Comparison of ENCODE assay signal across 8 cellular contexts in the genomic region with DNA sequence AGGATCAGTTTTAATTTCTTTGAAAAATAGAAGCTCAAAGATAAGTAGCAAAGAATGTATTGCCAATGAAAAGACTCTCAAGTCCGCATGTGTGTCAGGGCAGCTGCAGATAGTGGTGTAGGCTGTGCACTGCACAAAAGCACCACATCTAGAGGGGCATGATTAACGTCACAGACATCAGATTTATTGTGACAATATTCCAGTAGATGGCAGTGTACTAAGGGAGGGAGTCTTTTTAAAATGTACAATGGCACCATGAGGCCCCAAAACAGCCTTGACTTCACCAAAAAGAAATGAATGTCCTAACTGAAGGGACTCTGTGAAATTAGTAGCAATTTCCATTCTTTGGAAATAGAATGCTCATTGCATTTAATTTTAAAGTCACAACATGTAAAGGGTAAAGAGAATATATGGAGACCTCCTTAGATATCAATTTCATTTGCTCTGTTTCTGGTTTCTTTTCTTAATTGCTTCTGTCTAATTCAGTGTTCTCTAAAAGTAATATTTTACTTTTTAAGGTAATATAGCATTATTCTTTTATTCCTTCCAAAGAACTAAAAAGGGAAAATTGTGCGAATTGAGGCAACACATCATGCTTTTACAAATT.
A peak's percentile ranks its signal among the peaks of the same experiment; 100 is the strongest.
DNase-seq lines count a peak whose midpoint lies in the region; ATAC-seq, FAIRE-seq and TF ChIP-seq lines count a peak whose summit lies in the region.

No MANE protein-coding gene starts in this region.

- TF ChIP-seq EP300 in H1 (IDR thresholded peaks at IDR 0.05; ENCODE audit: borderline replicate concordance in 1 of 2, low read depth in 2 of 2, low read length in 2 of 2): no peak

- FAIRE-seq in H1 (lab: Jason Lieb, UNC): no peak

- H3K56ac ChIP-seq in H1 (replicated peaks; ENCODE audit: insufficient read length, low read depth, low read length): no peak overlapping the region

- no peaks in the 10 kb centered on the region for H3K4me1 ChIP-seq in Panc1 (ENCODE audit: control insufficient read depth, insufficient read depth, low read length)
- peaks cover 0 to 15% (median 10%) of the 10 kb centered on the region in 4 experiments; a peak in 4 of 7 replicates for H3K4me1 ChIP-seq in H1 (replicated peaks in 1 of 4; ENCODE audit: control insufficient read depth in 3 of 4, insufficient read depth in 4 of 4, low read length in 3 of 4)

- TF ChIP-seq POLR2A in H1 (IDR thresholded peaks at IDR 0.05; ENCODE audit: control extremely low read depth in 1 of 2, low read depth in 2 of 2, low read length in 2 of 2): no peak

- no peak overlapping the region for H4K5ac ChIP-seq in H1 (ENCODE audit: insufficient read length, low read depth, low read length)

- H4K20me1 ChIP-seq in H1 (replicated peaks in 1 of 2; ENCODE audit: control insufficient read depth in 1 of 2, insufficient read depth in 2 of 2, low read length in 2 of 2): no peaks in the 10 kb centered on the region

- peak overlapping the region; percentile 86 for H2BK120ac ChIP-seq in H1 (replicated peaks; ENCODE audit: low read depth, low read length)

- H2BK20ac ChIP-seq in H1 (ENCODE audit: low read length): peak overlapping the region; percentile 90; the same call in 1 of the 2 replicates

- H3K36me3 ChIP-seq in Panc1 (ENCODE audit: control insufficient read depth, insufficient read depth, low read length) (no peaks in the 10 kb centered on the region), H1 (ENCODE audit: control insufficient read depth in 2 of 4, insufficient read depth in 4 of 4, low read length in 3 of 4) (peaks cover 0 to 23% (median 6%) of the 10 kb centered on the region in 4 experiments; a peak in 4 of 8 replicates)

- no peak overlapping the region for H3K4ac ChIP-seq in H1 (replicated peaks; ENCODE audit: insufficient read length, low read depth, low read length)

- no peak overlapping the region for H4K8ac ChIP-seq in H1 (ENCODE audit: extremely low read depth, insufficient read depth, low read length)

- in situ Hi-C loops in Panc1 (cut with HindIII; ENCODE audit: low pct_unique_long_range_greater_than_20kb, low sequenced_read_pairs): no loop called here

- BruUV-seq in Panc1 (replicated peaks; lab: Mats Ljungman, UMichigan): no TSS peak

- ATAC-seq in activated CD4-positive, alpha-beta T cell treated with anti-CD3 and anti-CD28 coated beads for 36 hours: peak; percentile 98
- ATAC-seq in GM19467 (IDR thresholded peaks at IDR 0.05; ENCODE audit: unreplicated experiment) (peak; percentile 87), HG03460 (IDR thresholded peaks at IDR 0.05; ENCODE audit: unreplicated experiment) (peak; percentile 76), Panc1 (peak; percentile 88), naive B cell (ENCODE audit: low read depth in 2 of 2) (peak; percentile 52 to 70)

- H2AK5ac ChIP-seq in H1 (ENCODE audit: low read depth, low read length): no peak overlapping the region

- intact Hi-C loops in activated CD4-positive, alpha-beta T cell treated with anti-CD3 and anti-CD28 coated beads for 36 hours (cut with DNase I, micrococcal nuclease): no loop called here
- intact Hi-C loops in Panc1 (cut with micrococcal nuclease; ENCODE audit: unreplicated experiment): no loop called here

- 83% methylated on average over 3 of the region's 3 CpGs; no CpG with 5 or more reads in 1 of the 2 experiments for WGBS in H1 (ENCODE audit: extremely low coverage in 1 of 2, insufficient coverage in 1 of 2, insufficient read length in 1 of 2, insufficient replicate concordance in 2 of 2, low coverage in 1 of 2, low lambda C conversion rate in 2 of 2, missing lambda C conversion rate in 1 of 2), 2 experiments

- no peak overlapping the region for H2AFZ ChIP-seq in H1 (ENCODE audit: low read length)

- H3K14ac ChIP-seq in H1 (ENCODE audit: insufficient read length): no peak overlapping the region

- no peak overlapping the region for H3K4me2 ChIP-seq in H1 (ENCODE audit: insufficient read depth in 1 of 2, low read depth in 2 of 2, low read length in 2 of 2)

- no peak overlapping the region for H3K4me3 Mint-ChIP-seq in activated CD4-positive, alpha-beta T cell treated with anti-CD3 and anti-CD28 coated beads for 36 hours
- H3K4me3 Mint-ChIP-seq in naive B cell: no peak overlapping the region

- peak; percentile 63 for TF ChIP-seq CTCF in Panc1 (IDR thresholded peaks at IDR 0.05)
- TF ChIP-seq CTCF in H1 (IDR thresholded peaks at IDR 0.05; ENCODE audit: control extremely low read depth in 1 of 3, insufficient read depth in 1 of 3, low read depth in 1 of 3, low read length in 3 of 3): peak in 2 of 3 experiments; percentile 10 to 24; a peak in 2 of 4 replicates

- H2BK15ac ChIP-seq in H1 (ENCODE audit: low read length): no peak overlapping the region

- peaks cover 52% of the 10 kb centered on the region for H3K36me3 Mint-ChIP-seq in activated CD4-positive, alpha-beta T cell treated with anti-CD3 and anti-CD28 coated beads for 36 hours (ENCODE audit: low read depth)
- peaks cover 0 to 9% of the 10 kb centered on the region in 2 donors for H3K36me3 Mint-ChIP-seq in naive B cell

- H3K23me2 ChIP-seq in H1 (ENCODE audit: low read depth, low read length): no peaks in the 10 kb centered on the region

- H3K4me1 Mint-ChIP-seq in activated CD4-positive, alpha-beta T cell treated with anti-CD3 and anti-CD28 coated beads for 36 hours: peaks cover 23% of the 10 kb centered on the region
- peaks cover 10 to 15% (median 14%) of the 10 kb centered on the region in 3 donors for H3K4me1 Mint-ChIP-seq in naive B cell

- H3K27me3 ChIP-seq in Panc1 (ENCODE audit: control insufficient read depth, insufficient read depth, low read length) (no peaks in the 10 kb centered on the region), H1 (replicated peaks in 1 of 4; ENCODE audit: control insufficient read depth in 3 of 4, extremely low read depth in 1 of 4, insufficient read depth in 3 of 4, low read length in 3 of 4) (no peaks in the 10 kb centered on the region)

- no peaks in the 10 kb centered on the region for H3K79me2 ChIP-seq in H1 (ENCODE audit: control insufficient read depth in 1 of 2, insufficient read depth in 2 of 2, low read length in 2 of 2)

- H2BK12ac ChIP-seq in H1 (ENCODE audit: low read depth, low read length): peak overlapping the region; percentile 55; the same call in 1 of the 2 replicates

- H3K27ac Mint-ChIP-seq in activated CD4-positive, alpha-beta T cell treated with anti-CD3 and anti-CD28 coated beads for 36 hours: no peak overlapping the region
- peak overlapping the region in 1 of 6 donors; percentile 33 for H3K27ac Mint-ChIP-seq in naive B cell

- H3K4me3 ChIP-seq in Panc1 (ENCODE audit: low read depth in 2 of 2, low read length in 2 of 2) (no peak overlapping the region), H1 (ENCODE audit: extremely low read depth in 1 of 4, insufficient read depth in 2 of 4, low read depth in 3 of 4, low read length in 4 of 4) (no peak overlapping the region)

- H3K18ac ChIP-seq in H1 (ENCODE audit: extremely low read depth, low read length): no peak overlapping the region

- peak; percentile 37 for DNase-seq in activated CD4-positive, alpha-beta T cell treated with anti-CD3 and anti-CD28 coated beads for 36 hours
- DNase-seq in activated CD4-positive, alpha-beta T cell treated with anti-CD3 and anti-CD28 coated beads, Interleukin-2, amount 50 U/mL, for 48 hours: no peak
- DNase-seq in Panc1 (ENCODE audit: low read depth, low spot score) (peak; percentile 5), H1 (ENCODE audit: low read depth in 1 of 2, low spot score in 2 of 2) (no peak), naive B cell (no peak), COLO668 (lab: John Stamatoyannopoulos, UW; ENCODE audit: unreplicated experiment) (no peak)

- H3K27me3 Mint-ChIP-seq in activated CD4-positive, alpha-beta T cell treated with anti-CD3 and anti-CD28 coated beads for 36 hours: no peaks in the 10 kb centered on the region
- H3K27me3 Mint-ChIP-seq in naive B cell: no peaks in the 10 kb centered on the region

- H3K79me1 ChIP-seq in H1 (ENCODE audit: low read depth, low read length): no peaks in the 10 kb centered on the region

- H2BK5ac ChIP-seq in H1 (ENCODE audit: low read depth, low read length): peak overlapping the region; percentile 90; the same call in 1 of the 2 replicates

- peak overlapping the region; percentile 75 for H4K91ac ChIP-seq in H1 (replicated peaks; ENCODE audit: insufficient read length, low read length)

- no peak overlapping the region for H3K23ac ChIP-seq in H1 (ENCODE audit: insufficient read length)

- POLR2A ChIA-PET in activated CD4-positive, alpha-beta T cell treated with anti-CD3 and anti-CD28 coated beads for 36 hours (lab: Charles Lee): no interaction called here
- POLR2A ChIA-PET in Panc1 (lab: Charles Lee) (no interaction called here), H1 (lab: Charles Lee; ENCODE audit: partially characterized antibody) (no interaction called here)

- no peaks in the 10 kb centered on the region for H3K9me3 Mint-ChIP-seq in activated CD4-positive, alpha-beta T cell treated with anti-CD3 and anti-CD28 coated beads for 36 hours (ENCODE audit: low read depth)
- no peaks in the 10 kb centered on the region for H3K9me3 Mint-ChIP-seq in naive B cell

- TF ChIP-seq RAD21 in H1 (IDR thresholded peaks at IDR 0.05 in 1 of 2, conservative IDR thresholded peaks at IDR 0.05 in 1 of 2; ENCODE audit: low read depth in 2 of 2, low read length in 2 of 2): peak; percentile 11 to 21; a peak in 1 of 4 replicates

- no peak overlapping the region for H3K27ac ChIP-seq in Panc1 (ENCODE audit: low read length)
- H3K27ac ChIP-seq in H1 (ENCODE audit: low read depth, low read length): no peak overlapping the region

- H3K9ac ChIP-seq in H1 (replicated peaks in 1 of 4; ENCODE audit: extremely low read depth in 1 of 4, low read depth in 3 of 4, low read length in 3 of 4): no peak overlapping the region

- CTCF ChIA-PET in activated CD4-positive, alpha-beta T cell treated with anti-CD3 and anti-CD28 coated beads for 36 hours (lab: Charles Lee): interaction anchor here (0.6 kb wide), 2 partner anchors 11 to 37 kb away, joined by 3 to 4 read pairs; no protein-coding TSS in a partner anchor
- CTCF ChIA-PET in Panc1 (lab: Charles Lee): no interaction called here
- CTCF ChIA-PET in H1 (lab: Charles Lee; ENCODE audit: partially characterized antibody): interaction anchor here (0.8 to 1.3 kb wide), 4 partner anchors 22 to 95 kb away, joined by 3 read pairs; no protein-coding TSS in a partner anchor

- H3K9me3 ChIP-seq in Panc1 (ENCODE audit: control insufficient read depth, insufficient read depth, low read depth, low read length) (no peaks in the 10 kb centered on the region), H1 (ENCODE audit: insufficient read depth in 2 of 2, low read depth in 1 of 2, low read length in 1 of 2) (no peaks in the 10 kb centered on the region)

TF ChIP-seq in H1, 55 proteins besides CTCF, POLR2A, EP300 and RAD21 (continues in another document):
- TF ChIP-seq, protein P1, sequence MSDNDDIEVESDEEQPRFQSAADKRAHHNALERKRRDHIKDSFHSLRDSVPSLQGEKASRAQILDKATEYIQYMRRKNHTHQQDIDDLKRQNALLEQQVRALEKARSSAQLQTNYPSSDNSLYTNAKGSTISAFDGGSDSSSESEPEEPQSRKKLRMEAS (IDR thresholded peaks at IDR 0.05): no peak
- TF ChIP-seq FOSL1 (IDR thresholded peaks at IDR 0.05; ENCODE audit: insufficient read depth, low read depth, low read length): no peak
- no peak for TF ChIP-seq BRCA1 (IDR thresholded peaks at IDR 0.05; ENCODE audit: low read depth, low read length)
- no peak for TF ChIP-seq EZH2 (IDR thresholded peaks at IDR 0.05; ENCODE audit: low read depth, low read length, severe bottlenecking)
- no peak for TF ChIP-seq SP2 (IDR thresholded peaks at IDR 0.05; ENCODE audit: low read length)

Comparison
In these comparisons a context has a peak if more than half of its experiments do, and no peak if none do; other contexts are left out.
1. DNase-seq: peak in activated CD4-positive, alpha-beta T cell treated with anti-CD3 and anti-CD28 coated beads for 36 hours (single experiment) and Panc1 (single experiment); none in activated CD4-positive, alpha-beta T cell treated with anti-CD3 and anti-CD28 coated beads, Interleukin-2, amount 50 U/mL, for 48 hours (0 of 2), H1 (0 of 2), naive B cell (single experiment) and COLO668 (single experiment).
2. Peak in every context shown above with its lines, with median percentiles within 50 percentile points of each other: ATAC-seq.